ENCODE assay signal across 8 cellular contexts in the genomic region with DNA sequence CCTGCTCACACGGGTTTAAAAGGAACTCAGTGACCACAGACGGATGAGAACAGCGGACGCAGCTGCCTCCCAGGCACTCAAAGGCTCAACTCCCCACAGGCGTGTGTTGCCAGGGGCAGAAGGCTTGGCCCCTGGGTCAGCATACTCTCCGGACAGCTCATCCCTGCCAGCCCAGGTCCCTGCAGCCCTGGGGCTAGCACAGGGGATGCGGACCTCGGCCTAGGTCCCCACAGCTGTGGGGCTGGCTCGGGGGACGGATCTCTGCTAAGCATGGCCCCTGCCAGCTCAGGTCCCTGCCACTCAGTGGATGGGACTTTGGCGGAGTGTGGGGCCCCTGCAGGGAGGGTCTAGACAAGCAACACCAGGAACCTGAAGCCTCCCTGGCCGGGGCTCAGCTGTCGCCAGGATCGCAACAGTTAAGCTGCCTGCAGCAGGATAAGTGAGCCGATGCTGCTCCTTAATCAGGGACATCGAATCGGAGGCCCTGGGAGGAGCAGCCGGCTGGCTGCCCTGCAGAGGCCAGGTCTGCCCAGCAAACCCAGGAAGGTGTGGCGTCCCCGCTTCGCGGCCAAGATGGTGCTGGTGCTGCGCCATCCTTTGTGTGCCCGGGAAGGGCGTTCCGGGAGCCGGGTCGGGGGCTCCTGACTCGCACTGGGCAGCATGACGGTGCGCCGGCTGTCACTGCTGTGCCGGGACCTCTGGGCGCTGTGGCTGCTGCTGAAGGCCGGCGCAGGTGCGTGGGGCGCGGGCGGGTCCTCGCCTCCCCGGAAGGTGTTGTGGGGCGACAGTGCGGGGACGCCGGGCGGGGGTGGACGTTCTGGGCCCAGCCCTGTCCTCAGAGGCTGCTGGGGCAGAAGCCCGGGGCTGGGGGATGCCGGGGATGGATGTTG. TPM values are rescaled to one million over a fixed set of nuclear protein-coding genes. Genes with fewer than 3 reads are reported as not detected.
DNase-seq lines count a peak whose midpoint lies in the region; ATAC-seq and TF ChIP-seq lines count a peak whose summit lies in the region.

No MANE protein-coding gene starts in this region.

- no peaks in the 10 kb centered on the region for H4K20me1 ChIP-seq in smooth muscle cell (ENCODE audit: low read depth)

- WGBS in HUES64, result 69% methylated on average over 50 of the region's 50 CpGs
- 18% methylated on average over 50 of the region's 50 CpGs for WGBS in right cardiac atrium
- 54% methylated on average over 46 of the region's 50 CpGs for WGBS in smooth muscle cell (ENCODE audit: low lambda C conversion rate)

- TF ChIP-seq CTCF in smooth muscle cell (IDR thresholded peaks at IDR 0.05; ENCODE audit: borderline replicate concordance, insufficient read depth, poor library complexity, severe bottlenecking), result no peak

- H3K36me3 ChIP-seq in HUES64 (ENCODE audit: insufficient read depth, low read length) (peaks cover 3% of the 10 kb centered on the region; the same call in 1 of the 2 replicates), NT2/D1 (ENCODE audit: insufficient read depth, insufficient read length, low read length) (no peaks in the 10 kb centered on the region), smooth muscle cell (ENCODE audit: low read depth) (no peaks in the 10 kb centered on the region)

- H3K4me1 ChIP-seq in HUES64 (ENCODE audit: insufficient read depth, low read length), result 0 out of 2 replicates have a peak, but pooled peaks cover 4% of the 10 kb centered on the region
- H3K4me1 ChIP-seq in NT2/D1 (ENCODE audit: insufficient read depth, insufficient read length), result peaks cover 10% of the 10 kb centered on the region
- H3K4me1 ChIP-seq in right cardiac atrium (ENCODE audit: control insufficient read depth, insufficient read depth, low read length), result no peaks in the 10 kb centered on the region
- H3K4me1 ChIP-seq in smooth muscle cell (ENCODE audit: low read depth), result peaks cover 19% of the 10 kb centered on the region

- H3K27me3 ChIP-seq in HUES64 (ENCODE audit: insufficient read depth, low read length) (no peaks in the 10 kb centered on the region), NT2/D1 (ENCODE audit: insufficient read depth, insufficient read length) (peaks cover 13% of the 10 kb centered on the region), right cardiac atrium (ENCODE audit: control insufficient read depth, insufficient read depth) (no peaks in the 10 kb centered on the region), smooth muscle cell (ENCODE audit: low read depth) (no peaks in the 10 kb centered on the region)

- H3K9ac ChIP-seq in HUES64 (ENCODE audit: low read depth, low read length), result 0 out of 2 replicates have a peak overlapping the region, but pooled peaks have one; percentile 33
- peak overlapping the region; percentile 61 for H3K9ac ChIP-seq in NT2/D1 (ENCODE audit: insufficient read length, low read depth)
- H3K9ac ChIP-seq in smooth muscle cell (ENCODE audit: low read depth), result peak overlapping the region; percentile 13

- DNase-seq in NT2/D1 (ENCODE audit: low read depth, low spot score) (peak; percentile 48), right cardiac atrium (peak in 2 of 3 donors; percentile 40 to 81), smooth muscle cell (lab: John Stamatoyannopoulos, UW; ENCODE audit: unreplicated experiment) (peak; percentile 31), GM03348 (ENCODE audit: low spot score) (no peak)
- no peak for DNase-seq in stimulated activated naive CD4-positive, alpha-beta T cell (lab: John Stamatoyannopoulos, UW)

- H2AFZ ChIP-seq in smooth muscle cell (ENCODE audit: low read depth), result peak overlapping the region; percentile 92

- no peaks in the 10 kb centered on the region for H3K9me3 ChIP-seq in HUES64 (ENCODE audit: insufficient read depth, low read depth, low read length)
- H3K9me3 ChIP-seq in NT2/D1 (ENCODE audit: insufficient read depth, low read length), result no peaks in the 10 kb centered on the region
- no peaks in the 10 kb centered on the region for H3K9me3 ChIP-seq in right cardiac atrium (ENCODE audit: control insufficient read depth, low read length)
- H3K9me3 ChIP-seq in smooth muscle cell (replicated peaks; ENCODE audit: low read depth), result no peaks in the 10 kb centered on the region

- H3K79me2 ChIP-seq in smooth muscle cell (ENCODE audit: low read depth), result no peaks in the 10 kb centered on the region

- H3K27ac ChIP-seq in HUES64 (ENCODE audit: low read depth, low read length), result no peak overlapping the region
- no peak overlapping the region for H3K27ac ChIP-seq in right cardiac atrium (ENCODE audit: low read length)
- no peak overlapping the region for H3K27ac ChIP-seq in smooth muscle cell (ENCODE audit: low read depth)

- H3F3A ChIP-seq in smooth muscle cell (ENCODE audit: low read depth), result no peaks in the 10 kb centered on the region

- peak overlapping the region; percentile 87 for H3K4me2 ChIP-seq in smooth muscle cell

- intact Hi-C loops in right cardiac atrium (cut with DNase I), result loop anchor here in 2 of 4 donors (10.0 kb wide), 1 partner anchor 57 kb away; no protein-coding TSS in a partner anchor

- ATAC-seq in right cardiac atrium (peak; percentile 48 to 63), GM21447 (IDR thresholded peaks at IDR 0.05; ENCODE audit: unreplicated experiment) (no peak), HG02588 (IDR thresholded peaks at IDR 0.05; ENCODE audit: unreplicated experiment) (no peak)

- H3K4me3 ChIP-seq in HUES64 (ENCODE audit: low read length), result no peak overlapping the region
- peak overlapping the region; percentile 36 for H3K4me3 ChIP-seq in NT2/D1 (ENCODE audit: insufficient read length, low read depth)
- peak overlapping the region; percentile 4 for H3K4me3 ChIP-seq in right cardiac atrium (ENCODE audit: low read length)
- peak overlapping the region; percentile 48 for H3K4me3 ChIP-seq in smooth muscle cell

RNA-seq across cellular contexts. Expression of gene MCF2L, which starts 32.5 kb away (rescaled TPM):
- polyA plus RNA-seq in HUES64 (2013, experiment 1 of 2), result 14.2 TPM
- 18.6 TPM for polyA plus RNA-seq in HUES64 (2013, experiment 2 of 2)
- total RNA-seq in right cardiac atrium (10 to 100 TPM; 18.0 to 47.5 (median 27.4) TPM), smooth muscle cell (3.8 and 7.6 TPM in 2 replicates)
- polyA plus RNA-seq in right cardiac atrium (33.2 TPM), smooth muscle cell (0.54 and 5.5 TPM in 2 replicates)

Comparison
In these comparisons a context has a peak if more than half of its experiments do, and no peak if none do; other contexts are left out.
1. DNase-seq: peak in NT2/D1 (single experiment), right cardiac atrium (2 of 3) and smooth muscle cell (single experiment); none in GM03348 (single experiment) and stimulated activated naive CD4-positive, alpha-beta T cell (0 of 6).
2. ATAC-seq: peak in right cardiac atrium (2 of 2); none in GM21447 (single experiment) and HG02588 (single experiment).
3. Peak in every context shown above with its lines, with median percentiles within 50 percentile points of each other: H3K9ac ChIP-seq.